Comparison of ENCODE assay signal across 10 cellular contexts in the genomic region with DNA sequence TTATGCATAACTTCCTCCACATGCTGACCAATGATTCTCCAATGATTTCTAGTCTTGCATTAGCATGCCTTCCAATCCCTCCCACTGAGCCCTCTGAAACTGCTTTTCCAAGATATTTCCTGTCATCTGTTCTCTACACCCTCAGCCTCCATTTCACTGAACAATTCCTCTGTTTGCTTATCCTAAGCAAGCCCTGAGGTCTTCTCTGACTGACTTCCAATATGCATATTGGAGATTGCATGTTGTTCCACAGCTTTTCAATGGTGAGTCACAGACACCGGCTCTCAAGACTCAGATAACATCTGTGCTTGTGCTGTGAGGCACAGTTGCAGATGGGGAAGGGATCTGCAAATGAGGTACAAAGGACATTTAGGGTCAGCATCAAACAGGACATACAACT.
DNase-seq lines count a peak whose midpoint lies in the region; ATAC-seq and TF ChIP-seq lines count a peak whose summit lies in the region.
"Had no signal": no experiment of that assay in that cellular context is flagged by ENCODE, and none has a peak within 500 bp of the region (broad histone marks: within the 10 kb centered on the region; RNA-seq: fewer than 3 reads in every experiment).

No MANE protein-coding gene starts in this region.

- no peak for TF ChIP-seq CTCF in right atrium auricular region (IDR thresholded peaks at IDR 0.05)
- TF ChIP-seq CTCF in fibroblast of pulmonary artery (IDR thresholded peaks at IDR 0.05; ENCODE audit: low read length, missing control alignments) = no peak
- no peak for TF ChIP-seq CTCF in CD14-positive monocyte (IDR thresholded peaks at IDR 0.05)
- no peak for TF ChIP-seq CTCF in omental fat pad (IDR thresholded peaks at IDR 0.05)

- DNase-seq in Right ventricle myocardium inferior (ENCODE audit: missing footprints) (no peak), right atrium auricular region (ENCODE audit: low spot score) (no peak), RPMI7951 (ENCODE audit: low read depth) (peak; percentile 92), fibroblast of pulmonary artery (ENCODE audit: low read depth) (peak; percentile 56), NCI-H2107 treated with DMSO at 0.1 percent for 48 hours (lab: John Stamatoyannopoulos, UW; ENCODE audit: unreplicated experiment) (no peak), CD14-positive monocyte (ENCODE audit: low spot score) (no peak), omental fat pad (ENCODE audit: low spot score) (no peak)
- DNase-seq: kidney had no signal

- peak; percentile 27 for ATAC-seq in Right ventricle myocardium inferior
- no peak for ATAC-seq in HG03342 (IDR thresholded peaks at IDR 0.05; ENCODE audit: unreplicated experiment)
- no peak for ATAC-seq in omental fat pad (ENCODE audit: low FRiP score)

- H3K4me1 Mint-ChIP-seq in CD14-positive monocyte = peaks cover 4% of the 10 kb centered on the region

- peaks cover 0 to 3% (median 0%) of the 10 kb centered on the region in 7 donors for H3K9me3 Mint-ChIP-seq in CD14-positive monocyte

- intact Hi-C loops in Right ventricle myocardium inferior (cut with DNase I) = loop anchor here (5.0 kb wide), 1 partner anchor 139 kb away; a partner anchor contains a TSS
- intact Hi-C loops in CD14-positive monocyte (cut with micrococcal nuclease) = no loop called here

- H3K27ac Mint-ChIP-seq in CD14-positive monocyte = peak overlapping the region in 3 of 7 donors; percentile 3 to 52 (median 44)
- H3K27ac Mint-ChIP-seq: activated naive CD8-positive, alpha-beta T cell had no signal

- no peak overlapping the region for H3K4me3 Mint-ChIP-seq in CD14-positive monocyte
- H3K4me3 Mint-ChIP-seq: activated naive CD8-positive, alpha-beta T cell had no signal

- peaks cover 5 to 6% of the 10 kb centered on the region in 2 donors for H3K36me3 Mint-ChIP-seq in CD14-positive monocyte

- H3K4me1 ChIP-seq in right atrium auricular region = peaks cover 0 to 13% of the 10 kb centered on the region in 2 donors

- no peaks in the 10 kb centered on the region for H3K27me3 ChIP-seq in right atrium auricular region

- no peaks in the 10 kb centered on the region for H3K27me3 Mint-ChIP-seq in CD14-positive monocyte (ENCODE audit: low read depth in 3 of 3)
- H3K27me3 Mint-ChIP-seq: activated naive CD8-positive, alpha-beta T cell had no signal

- H3K36me3 ChIP-seq in right atrium auricular region = peaks cover 3% of the 10 kb centered on the region

- H3K27ac ChIP-seq in right atrium auricular region = no peak overlapping the region

- H3K4me3 ChIP-seq in right atrium auricular region = no peak overlapping the region
- no peak overlapping the region for H3K4me3 ChIP-seq in fibroblast of pulmonary artery (replicated peaks; ENCODE audit: low read depth, low read length)

- H3K9me3 ChIP-seq in right atrium auricular region = no peaks in the 10 kb centered on the region

Comparison
In these comparisons a context has a peak if more than half of its experiments do, and no peak if none do; other contexts are left out.
1. DNase-seq: peak in RPMI7951 (single experiment) and fibroblast of pulmonary artery (single experiment); none in Right ventricle myocardium inferior (single experiment), right atrium auricular region (single experiment), NCI-H2107 treated with DMSO at 0.1 percent for 48 hours (single experiment), CD14-positive monocyte (single experiment) and omental fat pad (single experiment).